Comparison of ENCODE assay signal across 17 cellular contexts in the genomic region with DNA sequence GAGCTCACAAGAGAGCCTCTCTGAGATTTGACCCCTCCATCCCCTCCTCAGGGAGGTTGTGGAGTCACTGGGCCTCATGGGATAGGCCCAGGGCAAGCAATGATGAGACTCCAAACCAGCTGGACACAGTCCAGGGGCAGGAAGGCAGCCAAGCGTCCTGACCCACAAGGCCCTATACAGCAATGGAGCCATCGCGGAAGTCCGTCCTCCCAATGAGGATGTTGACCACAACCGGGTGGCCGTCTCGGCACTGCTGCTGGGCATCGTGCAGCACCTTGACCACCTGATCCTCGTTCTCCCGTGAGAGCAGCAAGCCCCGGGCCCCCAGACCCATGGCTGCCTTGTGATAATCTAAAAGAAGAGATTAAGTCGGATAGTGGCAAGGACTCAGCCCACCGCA. TPM values are rescaled to one million over a fixed set of nuclear protein-coding genes. Genes with fewer than 3 reads are reported as not detected.
DNase-seq lines count a peak whose midpoint lies in the region; ATAC-seq, FAIRE-seq and TF ChIP-seq lines count a peak whose summit lies in the region.
"Had no signal": no experiment of that assay in that cellular context is flagged by ENCODE, and none has a peak within 500 bp of the region (broad histone marks: within the 10 kb centered on the region; RNA-seq: fewer than 3 reads in every experiment).

No MANE protein-coding gene starts in this region.

- H3K9me3 ChIP-seq in duodenal mucosa (ENCODE audit: control insufficient read depth in 1 of 2, low read length in 2 of 2) (no peaks in the 10 kb centered on the region), kidney (ENCODE audit: control insufficient read depth in 1 of 2, low read length in 2 of 2) (no peaks in the 10 kb centered on the region), gastrocnemius medialis (no peaks in the 10 kb centered on the region)
- H3K9me3 ChIP-seq: BLaER1 had no signal

- FAIRE-seq in kidney (lab: Jason Lieb, UNC): no peak

- intact Hi-C loops in kidney (cut with DNase I): no loop called here
- intact Hi-C loops in gastrocnemius medialis (cut with DNase I; ENCODE audit: low total_unique reads): no loop called here
- intact Hi-C loops in activated CD4-positive, alpha-beta T cell treated with anti-CD3 and anti-CD28 coated beads for 36 hours (cut with DNase I, micrococcal nuclease): no loop called here

- no peak overlapping the region for H3K9ac ChIP-seq in duodenal mucosa (ENCODE audit: low read depth in 1 of 2, low read length in 2 of 2)
- H3K9ac ChIP-seq in kidney (ENCODE audit: low read length in 2 of 2): peak overlapping the region in 1 of 2 donors; percentile 26
- H3K9ac ChIP-seq: BLaER1 had no signal

- H3K27me3 Mint-ChIP-seq in activated CD4-positive, alpha-beta T cell treated with anti-CD3 and anti-CD28 coated beads for 36 hours: no peaks in the 10 kb centered on the region
- H3K27me3 Mint-ChIP-seq: brain, T-cell had no signal

- H3K27me3 ChIP-seq in H7 (ENCODE audit: control insufficient read depth, insufficient read depth, low read length) (no peaks in the 10 kb centered on the region), duodenal mucosa (ENCODE audit: control insufficient read depth in 1 of 2, insufficient read depth in 2 of 2, low read length in 2 of 2) (no peaks in the 10 kb centered on the region), gastrocnemius medialis (no peaks in the 10 kb centered on the region)
- H3K27me3 ChIP-seq: BLaER1 had no signal

- H3K36me3 Mint-ChIP-seq in activated CD4-positive, alpha-beta T cell treated with anti-CD3 and anti-CD28 coated beads for 36 hours (ENCODE audit: low read depth): peaks cover 20% of the 10 kb centered on the region

- no peak for TF ChIP-seq POLR2A in gastrocnemius medialis (IDR thresholded peaks at IDR 0.05)

- H3K4me1 ChIP-seq in duodenal mucosa (ENCODE audit: control insufficient read depth in 1 of 2, insufficient read depth in 2 of 2, low read length in 2 of 2) (no peaks in the 10 kb centered on the region), kidney (ENCODE audit: control insufficient read depth in 1 of 2, insufficient read depth in 1 of 2, low read depth in 1 of 2, low read length in 2 of 2) (peaks cover 14 to 29% of the 10 kb centered on the region in 2 donors), gastrocnemius medialis (no peaks in the 10 kb centered on the region)
- H3K4me1 ChIP-seq: BLaER1 had no signal

- no peak for TF ChIP-seq CTCF in kidney (IDR thresholded peaks at IDR 0.05; ENCODE audit: borderline replicate concordance, extremely low read depth, insufficient read depth)
- no peak for TF ChIP-seq CTCF in gastrocnemius medialis (IDR thresholded peaks at IDR 0.05 in 4 of 5, conservative IDR thresholded peaks at IDR 0.05 in 1 of 5)

- POLR2A ChIA-PET in activated CD4-positive, alpha-beta T cell treated with anti-CD3 and anti-CD28 coated beads for 36 hours (lab: Charles Lee): no interaction called here

- H3K27ac ChIP-seq in duodenal mucosa (ENCODE audit: low read depth, low read length) (peak overlapping the region; percentile 36), kidney (ENCODE audit: low read depth in 2 of 2, low read length in 2 of 2) (peak overlapping the region in 1 of 2 donors; percentile 41), gastrocnemius medialis (peak overlapping the region in 3 of 4 donors; percentile 24 to 59 (median 57))
- H3K27ac ChIP-seq: BLaER1 had no signal

- ATAC-seq in gastrocnemius medialis: peak; percentile 30 to 50
- no peak for ATAC-seq in activated CD4-positive, alpha-beta T cell treated with anti-CD3 and anti-CD28 coated beads for 36 hours
- ATAC-seq: T-cell had no signal

- H3K36me3 ChIP-seq in H7 (replicated peaks; ENCODE audit: control insufficient read depth, insufficient read depth, low read length) (peaks cover 47% of the 10 kb centered on the region), duodenal mucosa (ENCODE audit: control insufficient read depth in 1 of 2, insufficient read depth in 2 of 2, low read length in 2 of 2) (peaks cover 35 to 67% of the 10 kb centered on the region in 2 donors), kidney (ENCODE audit: control insufficient read depth in 1 of 2, insufficient read depth in 2 of 2, low read length in 2 of 2) (peaks cover 32 to 61% of the 10 kb centered on the region in 2 donors), gastrocnemius medialis (peaks cover 0 to 45% of the 10 kb centered on the region in 2 donors)

- H3K4me3 Mint-ChIP-seq in activated CD4-positive, alpha-beta T cell treated with anti-CD3 and anti-CD28 coated beads for 36 hours: no peak overlapping the region
- H3K4me3 Mint-ChIP-seq: brain, T-cell had no signal

- H3K9me3 Mint-ChIP-seq in activated CD4-positive, alpha-beta T cell treated with anti-CD3 and anti-CD28 coated beads for 36 hours (ENCODE audit: low read depth): no peaks in the 10 kb centered on the region
- H3K9me3 Mint-ChIP-seq: brain, T-cell had no signal

- H3K4me1 Mint-ChIP-seq in activated CD4-positive, alpha-beta T cell treated with anti-CD3 and anti-CD28 coated beads for 36 hours: no peaks in the 10 kb centered on the region
- H3K4me1 Mint-ChIP-seq: brain, T-cell had no signal

- H3K27ac Mint-ChIP-seq in activated CD4-positive, alpha-beta T cell treated with anti-CD3 and anti-CD28 coated beads for 36 hours: no peak overlapping the region
- H3K27ac Mint-ChIP-seq: T-cell had no signal

- DNase-seq in H7 (peak; percentile 36), kidney (peak; percentile 93), gastrocnemius medialis (peak; percentile 35 to 54), NCI-H510A treated with DMSO at 0.1 percent for 48 hours (lab: John Stamatoyannopoulos, UW) (no peak), EL (no peak)
- DNase-seq in activated CD4-positive, alpha-beta T cell treated with anti-CD3 and anti-CD28 coated beads for 36 hours: no peak
- DNase-seq in activated T-cell treated with anti-CD3 and anti-CD28 coated beads, Interleukin-2, amount 50 U/mL, for 1 hour: no peak
- DNase-seq: GF-D8; Karpas-422; NCI-H226; stimulated activated CD4-positive, alpha-beta T cell treated with anti-CD3 and anti-CD28 coated beads, Interleukin-4, amount 100 ng/mL, for 24 hours; T-cell had no signal

- in situ Hi-C loops in gastrocnemius medialis (cut with MboI; ENCODE audit: low sequenced_read_pairs in 4 of 4): no loop called here

- H3K4me3 ChIP-seq in H7 (ENCODE audit: insufficient read depth, low read depth, low read length): no peak overlapping the region
- peak overlapping the region in 1 of 2 donors; percentile 11 for H3K4me3 ChIP-seq in duodenal mucosa (ENCODE audit: low read depth in 1 of 2, low read length in 2 of 2)
- H3K4me3 ChIP-seq in kidney (ENCODE audit: low read length in 2 of 2): no peak overlapping the region
- H3K4me3 ChIP-seq in gastrocnemius medialis: no peak overlapping the region
- H3K4me3 ChIP-seq: BLaER1 had no signal

- CTCF ChIA-PET in activated CD4-positive, alpha-beta T cell treated with anti-CD3 and anti-CD28 coated beads for 36 hours (lab: Charles Lee): no interaction called here

RNA-seq across cellular contexts. Expression of a gene that starts 7.9 kb away (rescaled TPM):
- total RNA-seq in H7 (2014; rRNA removed; shearing (Covaris generic)): 13.7 and 17.5 TPM in 2 replicates
- total RNA-seq in kidney (26.9 TPM), gastrocnemius medialis (1 to 10 TPM; 3.2 to 6.3 (median 5.2) TPM)
- 13.9 TPM for polyA plus RNA-seq in kidney (ENCODE audit: insufficient read depth, low read depth, low replicate concordance)
- 1 to 10 TPM; 2.1 to 3.3 TPM for total RNA-seq in activated CD4-positive, alpha-beta T cell treated with anti-CD3 and anti-CD28 coated beads for 36 hours
- polyA plus RNA-seq: neural cell had no signal

RNA-seq across cellular contexts. Expression of a gene that starts 33.1 kb away (rescaled TPM):
- not detected in 2 replicates for total RNA-seq in H7 (2014; rRNA removed; shearing (Covaris generic))
- not detected for total RNA-seq in kidney
- polyA plus RNA-seq in kidney (ENCODE audit: insufficient read depth, low read depth, low replicate concordance): not detected
- total RNA-seq in gastrocnemius medialis: not detected
- total RNA-seq in activated CD4-positive, alpha-beta T cell treated with anti-CD3 and anti-CD28 coated beads for 36 hours: not detected
- total RNA-seq: T-cell, urinary bladder had no signal
- polyA plus RNA-seq: neural cell, urinary bladder had no signal

Comparison
In these comparisons a context has a peak if more than half of its experiments do, and no peak if none do; other contexts are left out.
1. DNase-seq: peak in H7 (single experiment), kidney (single experiment) and gastrocnemius medialis (2 of 2); none in NCI-H510A treated with DMSO at 0.1 percent for 48 hours (single experiment), EL (single experiment), activated CD4-positive, alpha-beta T cell treated with anti-CD3 and anti-CD28 coated beads for 36 hours (single experiment) and activated T-cell treated with anti-CD3 and anti-CD28 coated beads, Interleukin-2, amount 50 U/mL, for 1 hour (single experiment).